ENCODE assay signal across 2 cellular contexts in the genomic region with DNA sequence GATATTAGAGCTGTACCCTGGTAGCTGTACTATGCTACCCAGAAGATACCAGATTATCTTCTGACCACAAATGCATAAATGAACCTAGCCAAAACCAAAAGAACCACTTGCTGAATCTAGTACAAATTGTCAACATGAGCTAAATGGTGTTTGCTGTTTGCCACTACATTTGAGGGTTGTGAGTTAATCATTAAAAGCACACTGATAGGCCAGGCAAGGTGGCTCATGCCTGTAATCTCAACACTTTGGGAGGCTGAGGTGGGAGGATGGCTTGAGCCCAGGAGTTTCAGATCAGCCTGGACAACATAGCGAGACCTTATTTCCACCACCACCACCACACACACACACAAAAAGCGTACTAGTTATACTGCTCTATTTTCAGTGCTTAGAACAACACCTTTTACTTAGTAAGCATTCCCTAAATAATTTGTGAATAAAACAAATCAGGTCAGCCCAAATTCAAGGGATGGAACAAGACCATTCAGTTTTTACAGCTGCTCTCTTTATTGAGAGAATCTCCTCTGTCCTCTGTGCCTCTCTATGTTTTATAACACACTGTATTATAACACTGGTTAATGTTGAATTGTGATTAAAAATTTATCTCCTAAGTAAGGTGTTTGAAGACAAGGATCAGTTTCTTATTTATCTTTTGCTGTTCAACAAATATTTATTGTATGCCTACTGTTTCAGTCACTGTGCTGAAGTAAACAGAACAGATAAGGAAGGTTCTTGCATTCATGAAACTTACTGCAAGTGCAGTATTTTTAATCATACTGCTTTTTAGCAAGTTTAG.
TF ChIP-seq lines count a peak whose summit lies in the region.

No MANE protein-coding gene starts in this region.

TF ChIP-seq in A549, 52 proteins besides CTCF, POLR2A, EP300 and RAD21:
- TF ChIP-seq KDM1A (IDR thresholded peaks at IDR 0.05; ENCODE audit: low read depth) (no peak), GATA3 (IDR thresholded peaks at IDR 0.05; ENCODE audit: borderline replicate concordance) (peak; percentile 31; the same call in 1 of the 2 replicates)

TF ChIP-seq in endothelial cell of umbilical vein, 7 proteins besides CTCF, POLR2A, EP300 and RAD21:
- no peak for TF ChIP-seq MYC (IDR thresholded peaks at IDR 0.05; ENCODE audit: low read depth, low read length)
- TF ChIP-seq JUN (IDR thresholded peaks at IDR 0.05; ENCODE audit: borderline replicate concordance, insufficient read depth, insufficient read length, low read depth) = no peak
- TF ChIP-seq, protein P1, sequence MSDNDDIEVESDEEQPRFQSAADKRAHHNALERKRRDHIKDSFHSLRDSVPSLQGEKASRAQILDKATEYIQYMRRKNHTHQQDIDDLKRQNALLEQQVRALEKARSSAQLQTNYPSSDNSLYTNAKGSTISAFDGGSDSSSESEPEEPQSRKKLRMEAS (IDR thresholded peaks at IDR 0.05; ENCODE audit: insufficient read depth, insufficient read length) = no peak
- no peak for TF ChIP-seq FOS (IDR thresholded peaks at IDR 0.05; ENCODE audit: borderline replicate concordance, insufficient read depth, low read length)
- TF ChIP-seq POLR2AphosphoS5 (IDR thresholded peaks at IDR 0.05; ENCODE audit: insufficient read depth, low read depth, low read length) = no peak
- no peak for TF ChIP-seq GATA2 (IDR thresholded peaks at IDR 0.05; ENCODE audit: insufficient read depth, insufficient read length, low read depth, low read length)
- no peak for TF ChIP-seq EZH2 (IDR thresholded peaks at IDR 0.05; ENCODE audit: borderline replicate concordance, low read depth, low read length, severe bottlenecking)
